Comparison of ENCODE assay signal across 8 cellular contexts in genomic region chr6:27096834-27097511, GRCh38.
DNase-seq lines count a peak whose midpoint lies in the region; ATAC-seq and FAIRE-seq lines count a peak whose summit lies in the region.

No MANE protein-coding gene starts in this region.

- H3K36me3 Mint-ChIP-seq in activated naive CD8-positive, alpha-beta T cell treated with anti-CD3 and anti-CD28 coated beads for 36 hours = peaks cover 5% of the 10 kb centered on the region

- in situ Hi-C loops in Caki2 (cut with HindIII; ENCODE audit: low pct_unique_long_range_greater_than_20kb, low sequenced_read_pairs) = no loop called here

- peak overlapping the region; percentile 83 for H3K27ac Mint-ChIP-seq in activated naive CD8-positive, alpha-beta T cell treated with anti-CD3 and anti-CD28 coated beads for 36 hours

- ATAC-seq in HG02981 (IDR thresholded peaks at IDR 0.05; ENCODE audit: unreplicated experiment) = no peak
- ATAC-seq in HG03342 (IDR thresholded peaks at IDR 0.05; ENCODE audit: unreplicated experiment) = no peak

- H3K9me3 Mint-ChIP-seq in activated naive CD8-positive, alpha-beta T cell treated with anti-CD3 and anti-CD28 coated beads for 36 hours = peaks cover 10% of the 10 kb centered on the region

- H3K27ac ChIP-seq in HUES64 (ENCODE audit: low read depth, low read length) (no peak overlapping the region), small intestine (ENCODE audit: low read depth in 1 of 2, low read length in 1 of 2) (no peak overlapping the region)

- H3K36me3 ChIP-seq in HUES64 (ENCODE audit: insufficient read depth, low read length) (no peaks in the 10 kb centered on the region), small intestine (ENCODE audit: control insufficient read depth in 2 of 2, insufficient read depth in 2 of 2, low read length in 2 of 2) (no peaks in the 10 kb centered on the region)

- peak overlapping the region; percentile 65 for H3K9ac ChIP-seq in HUES64 (ENCODE audit: low read depth, low read length)

- DNase-seq in Caki2 (ENCODE audit: low read depth) (peak; percentile 77), small intestine (peak; percentile 73), NCI-H510A (lab: John Stamatoyannopoulos, UW) (no peak)
- DNase-seq in activated naive CD8-positive, alpha-beta T cell treated with anti-CD3 and anti-CD28 coated beads for 36 hours = peak; percentile 59

- no peaks in the 10 kb centered on the region for H3K9me3 ChIP-seq in HUES64 (ENCODE audit: insufficient read depth, low read depth, low read length)
- no peaks in the 10 kb centered on the region for H3K9me3 ChIP-seq in iPS-18c (ENCODE audit: control insufficient read depth, insufficient read depth, low read length)
- H3K9me3 ChIP-seq in small intestine (ENCODE audit: control insufficient read depth, low read depth) = no peaks in the 10 kb centered on the region

- H3K4me1 Mint-ChIP-seq in activated naive CD8-positive, alpha-beta T cell treated with anti-CD3 and anti-CD28 coated beads for 36 hours = peaks cover 14% of the 10 kb centered on the region

- H3K27me3 ChIP-seq in HUES64 (ENCODE audit: insufficient read depth, low read length) (peaks cover 36% of the 10 kb centered on the region), small intestine (ENCODE audit: control insufficient read depth in 2 of 2, insufficient read depth in 2 of 2, low read length in 2 of 2) (peaks cover 0 to 15% of the 10 kb centered on the region in 2 donors)

- H3K4me1 ChIP-seq in HUES64 (ENCODE audit: insufficient read depth, low read length) = no peaks in the 10 kb centered on the region; the same call in 1 of the 2 replicates
- peaks cover 0 to 1% of the 10 kb centered on the region in 2 donors for H3K4me1 ChIP-seq in small intestine (ENCODE audit: control insufficient read depth in 2 of 2, insufficient read depth in 1 of 2, low read depth in 1 of 2, low read length in 1 of 2)

- peak overlapping the region; percentile 82 for H3K4me3 Mint-ChIP-seq in activated naive CD8-positive, alpha-beta T cell treated with anti-CD3 and anti-CD28 coated beads for 36 hours

- under 1% methylated on average over 42 of the region's 45 CpGs for WGBS in HUES64
- 2% methylated on average over 44 to 45 of the region's 45 CpGs for WGBS in small intestine, 3 donors

- H3K4me3 ChIP-seq in HUES64 (ENCODE audit: low read length) (peak overlapping the region; percentile 96), iPS-18c (ENCODE audit: insufficient read depth, low read depth, low read length) (peak overlapping the region; percentile 74), small intestine (ENCODE audit: low read depth in 1 of 2, low read length in 2 of 2) (peak overlapping the region in 1 of 2 donors; percentile 46)

- FAIRE-seq in small intestine (lab: Jason Lieb, UNC) = no peak

- H3K27me3 Mint-ChIP-seq in activated naive CD8-positive, alpha-beta T cell treated with anti-CD3 and anti-CD28 coated beads for 36 hours = peaks cover 69% of the 10 kb centered on the region
